Comparison of ENCODE assay signal across 19 cellular contexts in genomic region chr3:183502237-183502636, GRCh38. TPM values are rescaled to one million over a fixed set of nuclear protein-coding genes. Genes with fewer than 3 reads are reported as not detected.
"Had no signal": no experiment of that assay in that cellular context is flagged by ENCODE, and none has a peak within 500 bp of the region (broad histone marks: within the 10 kb centered on the region; RNA-seq: fewer than 3 reads in every experiment).

No MANE protein-coding gene starts in this region.

- H3K4me3 ChIP-seq: esophagus squamous epithelium, ovary, psoas muscle, SK-N-MC, upper lobe of right lung had no signal

- H3K27ac Mint-ChIP-seq: activated B cell treated with CpG ODN at 0.5 μM for 24 hours; dendritic cell treated with granulocyte-macrophage colony-stimulating factor and Interleukin-4, amounts not matched to agents 40 ng/mL and 50 ng/mL, for 4 days; stimulated activated memory B cell treated with anti-CD40 and anti-IgM and Interleukin-4, amounts not matched to agents 10 μg/mL and 1 μg/mL and 100 μg/mL, for 72 hours had no signal

- H3K9me3 Mint-ChIP-seq: dendritic cell treated with granulocyte-macrophage colony-stimulating factor and Interleukin-4, amounts not matched to agents 40 ng/mL and 50 ng/mL, for 4 days; stimulated activated memory B cell treated with anti-CD40 and anti-IgM and Interleukin-4, amounts not matched to agents 10 μg/mL and 1 μg/mL and 100 μg/mL, for 72 hours had no signal

- H3K4me1 ChIP-seq: esophagus squamous epithelium, upper lobe of right lung had no signal

- H3K36me3 ChIP-seq: esophagus squamous epithelium, ovary, upper lobe of right lung had no signal

- H3K9me3 ChIP-seq: ovary, psoas muscle had no signal

- ATAC-seq: natural killer cell; stimulated activated memory B cell treated with anti-CD40 and anti-IgM and Interleukin-4, amounts not matched to agents 10 μg/mL and 1 μg/mL and 100 μg/mL, for 72 hours had no signal

- DNase-seq: activated B cell treated with CpG ODN at 0.5 μM for 24 hours; activated CD4-positive, alpha-beta T cell treated with anti-CD3 and anti-CD28 coated beads for 48 hours; activated gamma-delta T cell; activated T-cell treated with anti-CD3 and anti-CD28 coated beads for 4 hours; effector CD8-positive, alpha-beta T cell; esophagus squamous epithelium; mesenchymal stem cell; natural killer cell; ovary; psoas muscle; stimulated activated CD4-positive, alpha-beta T cell treated with anti-CD3 and anti-CD28 coated beads, Interleukin-15, amount 100 ng/mL, for 24 hours; stimulated activated CD4-positive, alpha-beta T cell treated with anti-CD3 and anti-CD28 coated beads, Interleukin-4, amount 100 ng/mL, for 24 hours; T-helper 9 cell; upper lobe of right lung had no signal

- H3K27me3 Mint-ChIP-seq: activated B cell treated with CpG ODN at 0.5 μM for 24 hours; activated naive CD8-positive, alpha-beta T cell; dendritic cell treated with granulocyte-macrophage colony-stimulating factor and Interleukin-4, amounts not matched to agents 40 ng/mL and 50 ng/mL, for 4 days; stimulated activated memory B cell treated with anti-CD40 and anti-IgM and Interleukin-4, amounts not matched to agents 10 μg/mL and 1 μg/mL and 100 μg/mL, for 72 hours had no signal

- H3K4me3 Mint-ChIP-seq: activated B cell treated with CpG ODN at 0.5 μM for 24 hours; activated naive CD8-positive, alpha-beta T cell; dendritic cell treated with granulocyte-macrophage colony-stimulating factor and Interleukin-4, amounts not matched to agents 40 ng/mL and 50 ng/mL, for 4 days; natural killer cell; stimulated activated memory B cell treated with anti-CD40 and anti-IgM and Interleukin-4, amounts not matched to agents 10 μg/mL and 1 μg/mL and 100 μg/mL, for 72 hours had no signal

- H3K27ac ChIP-seq: esophagus squamous epithelium, ovary, psoas muscle, SK-N-MC, upper lobe of right lung had no signal

- H3K27me3 ChIP-seq: esophagus squamous epithelium, ovary, upper lobe of right lung had no signal

- H3K36me3 Mint-ChIP-seq: natural killer cell had no signal

RNA-seq across cellular contexts. Expression of gene KLHL6, which starts 53.3 kb away (rescaled TPM):
- total RNA-seq: chondrocyte had no signal
